In the genomic region with DNA sequence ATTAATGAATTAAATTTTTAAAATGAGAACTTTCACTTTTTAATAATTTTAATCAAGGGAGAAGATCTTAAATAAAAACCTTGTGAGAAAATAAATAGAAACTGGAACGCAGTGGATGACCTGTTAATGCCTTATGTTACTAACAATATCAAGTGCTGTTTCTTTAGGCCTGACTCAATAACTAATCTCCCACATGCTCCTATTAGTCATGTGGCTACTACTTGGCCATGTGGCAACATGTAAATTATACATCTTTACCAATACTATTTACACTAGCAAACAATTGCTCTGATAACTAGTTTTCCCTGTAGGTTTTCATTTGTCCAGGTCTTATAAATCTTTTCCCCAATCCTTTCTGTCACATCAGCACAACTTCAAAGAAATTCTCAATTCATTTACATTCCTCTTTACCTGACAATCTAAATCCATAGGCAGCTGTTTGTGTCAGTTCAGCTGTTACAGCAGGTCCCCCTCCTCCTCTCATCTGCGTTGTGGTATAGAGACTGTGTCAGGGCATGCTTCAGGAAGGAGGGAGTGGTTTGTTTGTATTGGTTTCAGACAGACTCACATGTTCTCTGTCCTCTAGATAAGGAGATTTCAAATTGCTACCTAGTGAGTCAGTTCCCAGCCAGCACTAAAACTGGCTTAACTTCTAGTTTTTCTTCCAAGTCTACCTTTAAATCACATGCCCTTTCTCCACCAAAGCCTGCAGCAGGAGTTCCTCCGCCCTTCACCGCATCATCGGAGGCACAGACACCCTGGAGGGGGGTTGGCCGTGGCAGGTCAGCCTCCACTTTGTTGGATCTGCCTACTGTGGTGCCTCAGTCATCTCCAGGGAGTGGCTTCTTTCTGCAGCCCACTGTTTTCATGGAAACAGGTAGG, we compare ENCODE assay signal across 1 cellular context.
TF ChIP-seq lines count a peak whose summit lies in the region.

No MANE protein-coding gene starts in this region.

TF ChIP-seq in HCT116, 20 proteins besides CTCF, POLR2A, EP300 and RAD21 (continued from another document):
- TF ChIP-seq CEBPB (IDR thresholded peaks at IDR 0.05; ENCODE audit: low read depth) (no peak), POLR2AphosphoS5 (IDR thresholded peaks at IDR 0.05; ENCODE audit: low read depth, low read length) (peak; percentile 22; the same call in 1 of the 2 replicates), TCF7L2 (IDR thresholded peaks at IDR 0.05; ENCODE audit: borderline replicate concordance, extremely low read depth, insufficient read depth, insufficient read length) (no peak), CBX3 (IDR thresholded peaks at IDR 0.05; ENCODE audit: low read depth) (peak; percentile 70; the same call in 1 of the 2 replicates), ELF1 (IDR thresholded peaks at IDR 0.05; ENCODE audit: borderline replicate concordance, low read depth) (no peak), YY1 (IDR thresholded peaks at IDR 0.05; ENCODE audit: extremely low read depth, insufficient replicate concordance, low read depth, low read length) (no peak), SRF (IDR thresholded peaks at IDR 0.05; ENCODE audit: low read depth) (peak; percentile 31; the same call in 1 of the 2 replicates), EZH2phosphoT487 (IDR thresholded peaks at IDR 0.05; ENCODE audit: borderline replicate concordance) (no peak), JUND (IDR thresholded peaks at IDR 0.05) (peak; percentile 74)
- TF ChIP-seq, protein P1, sequence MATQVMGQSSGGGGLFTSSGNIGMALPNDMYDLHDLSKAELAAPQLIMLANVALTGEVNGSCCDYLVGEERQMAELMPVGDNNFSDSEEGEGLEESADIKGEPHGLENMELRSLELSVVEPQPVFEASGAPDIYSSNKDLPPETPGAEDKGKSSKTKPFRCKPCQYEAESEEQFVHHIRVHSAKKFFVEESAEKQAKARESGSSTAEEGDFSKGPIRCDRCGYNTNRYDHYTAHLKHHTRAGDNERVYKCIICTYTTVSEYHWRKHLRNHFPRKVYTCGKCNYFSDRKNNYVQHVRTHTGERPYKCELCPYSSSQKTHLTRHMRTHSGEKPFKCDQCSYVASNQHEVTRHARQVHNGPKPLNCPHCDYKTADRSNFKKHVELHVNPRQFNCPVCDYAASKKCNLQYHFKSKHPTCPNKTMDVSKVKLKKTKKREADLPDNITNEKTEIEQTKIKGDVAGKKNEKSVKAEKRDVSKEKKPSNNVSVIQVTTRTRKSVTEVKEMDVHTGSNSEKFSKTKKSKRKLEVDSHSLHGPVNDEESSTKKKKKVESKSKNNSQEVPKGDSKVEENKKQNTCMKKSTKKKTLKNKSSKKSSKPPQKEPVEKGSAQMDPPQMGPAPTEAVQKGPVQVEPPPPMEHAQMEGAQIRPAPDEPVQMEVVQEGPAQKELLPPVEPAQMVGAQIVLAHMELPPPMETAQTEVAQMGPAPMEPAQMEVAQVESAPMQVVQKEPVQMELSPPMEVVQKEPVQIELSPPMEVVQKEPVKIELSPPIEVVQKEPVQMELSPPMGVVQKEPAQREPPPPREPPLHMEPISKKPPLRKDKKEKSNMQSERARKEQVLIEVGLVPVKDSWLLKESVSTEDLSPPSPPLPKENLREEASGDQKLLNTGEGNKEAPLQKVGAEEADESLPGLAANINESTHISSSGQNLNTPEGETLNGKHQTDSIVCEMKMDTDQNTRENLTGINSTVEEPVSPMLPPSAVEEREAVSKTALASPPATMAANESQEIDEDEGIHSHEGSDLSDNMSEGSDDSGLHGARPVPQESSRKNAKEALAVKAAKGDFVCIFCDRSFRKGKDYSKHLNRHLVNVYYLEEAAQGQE (IDR thresholded peaks at IDR 0.05; ENCODE audit: low read depth): no peak
- TF ChIP-seq, protein P2, sequence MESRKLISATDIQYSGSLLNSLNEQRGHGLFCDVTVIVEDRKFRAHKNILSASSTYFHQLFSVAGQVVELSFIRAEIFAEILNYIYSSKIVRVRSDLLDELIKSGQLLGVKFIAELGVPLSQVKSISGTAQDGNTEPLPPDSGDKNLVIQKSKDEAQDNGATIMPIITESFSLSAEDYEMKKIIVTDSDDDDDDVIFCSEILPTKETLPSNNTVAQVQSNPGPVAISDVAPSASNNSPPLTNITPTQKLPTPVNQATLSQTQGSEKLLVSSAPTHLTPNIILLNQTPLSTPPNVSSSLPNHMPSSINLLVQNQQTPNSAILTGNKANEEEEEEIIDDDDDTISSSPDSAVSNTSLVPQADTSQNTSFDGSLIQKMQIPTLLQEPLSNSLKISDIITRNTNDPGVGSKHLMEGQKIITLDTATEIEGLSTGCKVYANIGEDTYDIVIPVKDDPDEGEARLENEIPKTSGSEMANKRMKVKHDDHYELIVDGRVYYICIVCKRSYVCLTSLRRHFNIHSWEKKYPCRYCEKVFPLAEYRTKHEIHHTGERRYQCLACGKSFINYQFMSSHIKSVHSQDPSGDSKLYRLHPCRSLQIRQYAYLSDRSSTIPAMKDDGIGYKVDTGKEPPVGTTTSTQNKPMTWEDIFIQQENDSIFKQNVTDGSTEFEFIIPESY (IDR thresholded peaks at IDR 0.05; ENCODE audit: extremely low read depth, insufficient replicate concordance, low read length): no peak
